In the genomic region with DNA sequence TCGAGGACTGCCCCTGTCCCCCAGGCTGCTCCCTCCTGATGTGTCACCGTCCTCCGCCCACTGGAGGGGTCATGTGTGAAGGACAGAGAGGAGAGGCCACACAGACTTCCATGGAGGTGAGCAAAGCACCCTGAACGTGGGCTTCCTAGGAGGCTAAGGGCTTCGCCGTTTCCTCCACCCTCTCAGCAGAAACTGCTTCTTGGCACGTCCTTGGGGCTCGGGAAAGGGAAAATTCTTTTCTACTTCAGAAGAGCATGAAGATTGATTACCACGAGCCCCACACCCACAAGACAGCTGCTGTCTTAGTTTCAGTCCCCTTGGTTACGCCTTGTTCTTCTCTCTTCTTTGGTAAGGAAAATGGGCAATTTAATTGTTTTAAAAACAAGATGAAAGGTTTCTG, we compare ENCODE assay signal across 21 cellular contexts.
A peak's percentile ranks its signal among the peaks of the same experiment; 100 is the strongest.
DNase-seq lines count a peak whose midpoint lies in the region; ATAC-seq, FAIRE-seq and TF ChIP-seq lines count a peak whose summit lies in the region.
"Had no signal": no experiment of that assay in that cellular context is flagged by ENCODE, and none has a peak within 500 bp of the region (broad histone marks: within the 10 kb centered on the region; RNA-seq: fewer than 3 reads in every experiment).

No MANE protein-coding gene starts in this region.

- peak; percentile 23 for DNase-seq in astrocyte (ENCODE audit: low read depth)
- no peak for DNase-seq in hepatocyte (ENCODE audit: low spot score)
- DNase-seq in neuronal stem cell (ENCODE audit: low spot score) = no peak
- DNase-seq in suprapubic skin (ENCODE audit: low spot score in 2 of 2) = no peak
- DNase-seq in NOMO-1 (lab: John Stamatoyannopoulos, UW; ENCODE audit: unreplicated experiment in 2 of 2) = no peak
- no peak for DNase-seq in RPMI8226
- DNase-seq in NCI-H1930 (lab: John Stamatoyannopoulos, UW) = no peak
- DNase-seq: Calu3; CD8-positive, alpha-beta T cell; DMS53; EL; GOT3; NCI-H1694 treated with DMSO at 0.1 percent for 48 hours; NCI-H2107; NCI-H226; NCI-H524 treated with DMSO at 0.1 percent for 48 hours; PC-9 had no signal

- no peak overlapping the region for H3K4me2 ChIP-seq in astrocyte (ENCODE audit: low read length)
- H3K4me2 ChIP-seq in hepatocyte = no peak overlapping the region
- H3K4me2 ChIP-seq in neuronal stem cell (ENCODE audit: insufficient read depth, low read length, poor library complexity, severe bottlenecking) = no peak overlapping the region
- H3K4me2 ChIP-seq: BLaER1 treated with 17β-estradiol and CSF1 and Interleukin-3, amounts not matched to agents 10 nM and 100 nM; PC-9 had no signal

- H3K36me3 Mint-ChIP-seq in astrocyte (ENCODE audit: low read depth, unreplicated experiment) = peaks cover 22% of the 10 kb centered on the region

- no peaks in the 10 kb centered on the region for H3K27me3 ChIP-seq in astrocyte (ENCODE audit: insufficient read depth, low read length)
- H3K27me3 ChIP-seq in hepatocyte = no peaks in the 10 kb centered on the region
- no peaks in the 10 kb centered on the region for H3K27me3 ChIP-seq in neuronal stem cell (ENCODE audit: control insufficient read depth in 3 of 3, insufficient read depth in 3 of 3, low read depth in 1 of 3, low read length in 3 of 3)
- no peaks in the 10 kb centered on the region for H3K27me3 ChIP-seq in suprapubic skin
- H3K27me3 ChIP-seq: BLaER1 treated with 17β-estradiol and CSF1 and Interleukin-3, amounts not matched to agents 10 nM and 100 nM had no signal

- no peak overlapping the region for H3K4me3 Mint-ChIP-seq in astrocyte (ENCODE audit: unreplicated experiment)
- H3K4me3 Mint-ChIP-seq: CD8-positive, alpha-beta T cell had no signal

- no peak overlapping the region for H3K4me3 ChIP-seq in astrocyte (ENCODE audit: insufficient read depth, low read depth, low read length)
- H3K4me3 ChIP-seq in hepatocyte = no peak overlapping the region
- H3K4me3 ChIP-seq in neuronal stem cell (ENCODE audit: low read length in 2 of 2) = peak overlapping the region in 1 of 2 donors; percentile 48
- no peak overlapping the region for H3K4me3 ChIP-seq in suprapubic skin
- H3K4me3 ChIP-seq: BLaER1 treated with 17β-estradiol and CSF1 and Interleukin-3, amounts not matched to agents 10 nM and 100 nM; GM12878; K562; PC-9 had no signal

- no peaks in the 10 kb centered on the region for H3K27me3 Mint-ChIP-seq in astrocyte (ENCODE audit: low read depth, unreplicated experiment)

- no peaks in the 10 kb centered on the region for H3K9me2 ChIP-seq in hepatocyte (replicated peaks; ENCODE audit: insufficient read depth)

- TF ChIP-seq EP300 in suprapubic skin (IDR thresholded peaks at IDR 0.05) = no peak

- FAIRE-seq in astrocyte (lab: Jason Lieb, UNC) = no peak
- FAIRE-seq: GM12878, K562 had no signal

- H3K27ac Mint-ChIP-seq in astrocyte (ENCODE audit: unreplicated experiment) = no peak overlapping the region
- H3K27ac Mint-ChIP-seq: CD8-positive, alpha-beta T cell had no signal

- H2BK120ac ChIP-seq in neuronal stem cell (ENCODE audit: low read depth, low read length) = no peak overlapping the region

- H2AK5ac ChIP-seq in neuronal stem cell (ENCODE audit: low read depth, low read length) = no peak overlapping the region

- no peak overlapping the region for H2BK5ac ChIP-seq in neuronal stem cell (ENCODE audit: low read length)

- H2BK12ac ChIP-seq in neuronal stem cell (ENCODE audit: low read length) = no peak overlapping the region

- H4K91ac ChIP-seq in neuronal stem cell (ENCODE audit: low read depth, low read length, poor library complexity) = no peak overlapping the region

- H3K79me2 ChIP-seq in astrocyte (ENCODE audit: insufficient read depth, low read length) = no peaks in the 10 kb centered on the region
- H3K79me2 ChIP-seq in hepatocyte = no peaks in the 10 kb centered on the region

- TF ChIP-seq CTCF in astrocyte (IDR thresholded peaks at IDR 0.05; ENCODE audit: insufficient read depth, low read depth, low read length) (no peak), hepatocyte (IDR thresholded peaks at IDR 0.05; ENCODE audit: poor library complexity) (no peak), suprapubic skin (IDR thresholded peaks at IDR 0.05) (no peak)

- H3K23ac ChIP-seq in neuronal stem cell (ENCODE audit: low read depth, low read length, poor library complexity) = no peak overlapping the region

- H3K4me1 ChIP-seq in astrocyte (ENCODE audit: insufficient read depth, low read length) (no peaks in the 10 kb centered on the region), hepatocyte (ENCODE audit: insufficient read depth) (peaks cover 8% of the 10 kb centered on the region), neuronal stem cell (ENCODE audit: control insufficient read depth in 2 of 2, insufficient read depth in 1 of 2, low read depth in 1 of 2, low read length in 2 of 2) (peaks cover 2 to 11% of the 10 kb centered on the region in 2 donors), suprapubic skin (peaks cover 30% of the 10 kb centered on the region)

- no peak for ATAC-seq in HG03095 (IDR thresholded peaks at IDR 0.05; ENCODE audit: unreplicated experiment)
- ATAC-seq: CD8-positive, alpha-beta T cell; K562 had no signal

- no peak overlapping the region for H2BK15ac ChIP-seq in neuronal stem cell (ENCODE audit: low read length)

- H3K18ac ChIP-seq in neuronal stem cell (ENCODE audit: low read length) = peak overlapping the region; percentile 25

- H3K9ac ChIP-seq in astrocyte (ENCODE audit: low read length) (no peak overlapping the region), neuronal stem cell (ENCODE audit: low read depth, low read length, poor library complexity) (no peak overlapping the region)
- H3K9ac ChIP-seq: BLaER1 treated with 17β-estradiol and CSF1 and Interleukin-3, amounts not matched to agents 10 nM and 100 nM had no signal

- H4K8ac ChIP-seq in neuronal stem cell (ENCODE audit: low read depth, low read length) = no peak overlapping the region

- no peak for TF ChIP-seq POLR2A in suprapubic skin (IDR thresholded peaks at IDR 0.05)

- no peak overlapping the region for H3K14ac ChIP-seq in neuronal stem cell (ENCODE audit: low read length)

- H2AFZ ChIP-seq in astrocyte (ENCODE audit: low read depth, low read length) (no peak overlapping the region), hepatocyte (no peak overlapping the region), neuronal stem cell (ENCODE audit: low read length) (no peak overlapping the region)
- H2AFZ ChIP-seq: PC-9 had no signal

- H4K20me1 ChIP-seq in astrocyte (ENCODE audit: insufficient read depth, low read length) = no peaks in the 10 kb centered on the region
- no peaks in the 10 kb centered on the region for H4K20me1 ChIP-seq in hepatocyte (ENCODE audit: insufficient read depth, poor library complexity, severe bottlenecking)
- H4K20me1 ChIP-seq: BLaER1 treated with 17β-estradiol and CSF1 and Interleukin-3, amounts not matched to agents 10 nM and 100 nM had no signal

- H3K79me1 ChIP-seq in neuronal stem cell (ENCODE audit: low read depth, low read length) = no peaks in the 10 kb centered on the region

- H3K36me3 ChIP-seq in astrocyte (ENCODE audit: insufficient read depth, low read length) (no peaks in the 10 kb centered on the region), hepatocyte (replicated peaks; ENCODE audit: insufficient read depth, low read depth) (no peaks in the 10 kb centered on the region), neuronal stem cell (replicated peaks in 1 of 2; ENCODE audit: control insufficient read depth in 2 of 2, insufficient read depth in 2 of 2, low read length in 2 of 2) (no peaks in the 10 kb centered on the region), suprapubic skin (no peaks in the 10 kb centered on the region)

- H3K27ac ChIP-seq in astrocyte (ENCODE audit: low read depth, low read length) (no peak overlapping the region), hepatocyte (peak overlapping the region; percentile 43), neuronal stem cell (replicated peaks; ENCODE audit: low read length) (no peak overlapping the region), suprapubic skin (peak overlapping the region; percentile 14)
- H3K27ac ChIP-seq: BLaER1 treated with 17β-estradiol and CSF1 and Interleukin-3, amounts not matched to agents 10 nM and 100 nM; PC-9 had no signal

- H3K9me3 Mint-ChIP-seq in astrocyte (ENCODE audit: unreplicated experiment) = no peaks in the 10 kb centered on the region
- H3K9me3 Mint-ChIP-seq: CD8-positive, alpha-beta T cell had no signal

- H3K4me1 Mint-ChIP-seq in astrocyte (ENCODE audit: low read depth, unreplicated experiment) = peaks cover 9% of the 10 kb centered on the region

- WGBS in hepatocyte (ENCODE audit: low lambda C conversion rate, missing lambda C conversion rate) = 65% methylated on average over 10 of the region's 10 CpGs
- WGBS in neuronal stem cell (ENCODE audit: extremely low coverage in 2 of 2, insufficient read length in 2 of 2, insufficient replicate concordance in 1 of 2), 2 donors = no CpG with 5 or more reads among the region's 10 CpGs
- WGBS in suprapubic skin = 61% methylated on average over 10 of the region's 10 CpGs

- H3K4ac ChIP-seq in neuronal stem cell (ENCODE audit: low read length) = no peak overlapping the region

- H3K9me3 ChIP-seq in astrocyte (ENCODE audit: insufficient read depth, low read depth, low read length) (no peaks in the 10 kb centered on the region), hepatocyte (ENCODE audit: low read depth) (no peaks in the 10 kb centered on the region), neuronal stem cell (replicated peaks in 1 of 2; ENCODE audit: control insufficient read depth in 2 of 2, insufficient read depth in 1 of 2, low read depth in 1 of 2, low read length in 2 of 2) (no peaks in the 10 kb centered on the region), suprapubic skin (no peaks in the 10 kb centered on the region)
- H3K9me3 ChIP-seq: BLaER1 treated with 17β-estradiol and CSF1 and Interleukin-3, amounts not matched to agents 10 nM and 100 nM had no signal

Comparison
In these comparisons a context has a peak if more than half of its experiments do, and no peak if none do; other contexts are left out.
1. H3K27ac ChIP-seq: peak in hepatocyte (single experiment) and suprapubic skin (single experiment); none in astrocyte (single experiment) and neuronal stem cell (single experiment).